In the genomic region with DNA sequence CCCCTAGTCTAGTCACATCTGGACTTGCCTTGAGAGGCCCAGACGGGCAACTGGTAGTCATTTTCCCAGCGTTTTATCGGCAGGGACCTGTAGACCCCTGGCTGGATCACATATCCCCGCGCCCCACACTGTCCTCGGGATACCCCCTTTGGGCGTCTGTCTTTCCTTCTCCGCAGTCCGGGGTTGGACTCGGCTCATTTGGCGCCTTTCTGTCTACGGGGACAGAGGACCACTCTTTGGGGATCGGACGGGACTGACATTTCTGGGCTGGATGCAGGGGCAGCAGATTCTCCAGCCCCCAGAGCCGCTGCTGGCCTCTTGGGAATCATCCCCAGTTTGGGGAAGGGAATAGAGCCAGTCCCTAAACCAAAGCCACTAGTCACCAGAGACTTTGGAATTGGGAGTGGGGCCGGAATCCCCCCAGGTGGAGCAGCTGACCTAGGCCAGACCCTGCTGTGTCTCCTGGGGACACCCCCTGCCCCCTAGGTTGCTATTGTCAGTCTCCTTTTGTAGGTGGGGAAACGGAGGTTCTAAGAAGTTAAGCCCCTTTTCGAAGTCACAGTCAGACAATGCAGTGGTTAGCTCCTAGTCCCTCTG, we compare ENCODE assay signal across 8 cellular contexts. TPM values are rescaled to one million over a fixed set of nuclear protein-coding genes. Genes with fewer than 3 reads are reported as not detected.
DNase-seq lines count a peak whose midpoint lies in the region; ATAC-seq and TF ChIP-seq lines count a peak whose summit lies in the region.

No MANE protein-coding gene starts in this region.

- H3K9me3 Mint-ChIP-seq in activated naive CD8-positive, alpha-beta T cell treated with anti-CD3 and anti-CD28 coated beads, Interleukin-2, amount 50 U/mL, for 24 hours = no peaks in the 10 kb centered on the region

- no peaks in the 10 kb centered on the region for H3K9me3 ChIP-seq in thoracic aorta

- H3K4me3 ChIP-seq in ACC112 (ENCODE audit: low read depth, low read length) (peak overlapping the region; percentile 86), kidney epithelial cell (ENCODE audit: low read depth, low read length) (peak overlapping the region; percentile 61), thoracic aorta (peak overlapping the region; percentile 88)

- H3K4me1 ChIP-seq in ACC112 (ENCODE audit: control insufficient read depth, insufficient read depth, low read length, unreplicated experiment) = peaks cover 24% of the 10 kb centered on the region
- H3K4me1 ChIP-seq in thoracic aorta (ENCODE audit: control insufficient read depth in 1 of 2, low read depth in 2 of 2) = peaks cover 7 to 11% of the 10 kb centered on the region in 2 donors

- peaks cover 43% of the 10 kb centered on the region for H3K79me2 ChIP-seq in ACC112 (ENCODE audit: control insufficient read depth, insufficient read depth, low read length, unreplicated experiment)

- H3K36me3 ChIP-seq in ACC112 (ENCODE audit: insufficient read depth, low read length) (no peaks in the 10 kb centered on the region), kidney epithelial cell (ENCODE audit: control insufficient read depth, insufficient read depth, low read length) (no peaks in the 10 kb centered on the region), thoracic aorta (no peaks in the 10 kb centered on the region)

- peak overlapping the region; percentile 85 for H3K27ac Mint-ChIP-seq in activated naive CD8-positive, alpha-beta T cell treated with anti-CD3 and anti-CD28 coated beads, Interleukin-2, amount 50 U/mL, for 24 hours

- peak overlapping the region; percentile 79 for H3K4me3 Mint-ChIP-seq in activated naive CD8-positive, alpha-beta T cell treated with anti-CD3 and anti-CD28 coated beads, Interleukin-2, amount 50 U/mL, for 24 hours

- peak; percentile 1 for ATAC-seq in HG02571 (IDR thresholded peaks at IDR 0.05; ENCODE audit: unreplicated experiment)
- no peak for ATAC-seq in activated naive CD8-positive, alpha-beta T cell treated with anti-CD3 and anti-CD28 coated beads, Interleukin-2, amount 50 U/mL, for 24 hours
- no peak for ATAC-seq in thoracic aorta (ENCODE audit: insufficient number of reproducible peaks, low FRiP score, low read depth)

- H3K27ac ChIP-seq in ACC112 (ENCODE audit: low read depth, low read length) (0 out of 2 replicates have a peak overlapping the region, but pooled peaks have one; percentile 71), thoracic aorta (peak overlapping the region in 1 of 2 donors; percentile 72)

- H3K27me3 Mint-ChIP-seq in activated naive CD8-positive, alpha-beta T cell treated with anti-CD3 and anti-CD28 coated beads, Interleukin-2, amount 50 U/mL, for 24 hours = no peaks in the 10 kb centered on the region

- peak overlapping the region; percentile 83 for H2AFZ ChIP-seq in ACC112 (ENCODE audit: low read length, unreplicated experiment)

- H3K27me3 ChIP-seq in ACC112 (ENCODE audit: insufficient read depth, low read length) = no peaks in the 10 kb centered on the region
- H3K27me3 ChIP-seq in kidney epithelial cell (ENCODE audit: control insufficient read depth, insufficient read depth, low read length) = no peaks in the 10 kb centered on the region
- no peaks in the 10 kb centered on the region for H3K27me3 ChIP-seq in thoracic aorta (replicated peaks; ENCODE audit: insufficient read depth)

- peak; percentile 55 for DNase-seq in activated naive CD8-positive, alpha-beta T cell treated with anti-CD3 and anti-CD28 coated beads, Interleukin-2, amount 50 U/mL, for 24 hours
- DNase-seq in kidney epithelial cell (ENCODE audit: low read depth) (no peak), thoracic aorta (ENCODE audit: low spot score) (no peak), SHP77 (lab: John Stamatoyannopoulos, UW) (no peak), pons (ENCODE audit: low spot score) (no peak), NOMO-1 treated with DMSO at 0.1 percent for 48 hours (lab: John Stamatoyannopoulos, UW; ENCODE audit: unreplicated experiment) (no peak)

- TF ChIP-seq CTCF in kidney epithelial cell (IDR thresholded peaks at IDR 0.05; ENCODE audit: insufficient read depth, low read length, poor library complexity, severe bottlenecking) = no peak
- no peak for TF ChIP-seq CTCF in thoracic aorta (IDR thresholded peaks at IDR 0.05)

- peaks cover 9% of the 10 kb centered on the region for H3K36me3 Mint-ChIP-seq in activated naive CD8-positive, alpha-beta T cell treated with anti-CD3 and anti-CD28 coated beads, Interleukin-2, amount 50 U/mL, for 24 hours (ENCODE audit: low read depth)

- peaks cover 45% of the 10 kb centered on the region for H3K4me1 Mint-ChIP-seq in activated naive CD8-positive, alpha-beta T cell treated with anti-CD3 and anti-CD28 coated beads, Interleukin-2, amount 50 U/mL, for 24 hours

RNA-seq across cellular contexts. Expression of a gene that starts 0.7 kb away (rescaled TPM):
- total RNA-seq in kidney epithelial cell = 6.2 and 8.5 TPM in 2 replicates
- total RNA-seq in thoracic aorta = 1 to 10 TPM in 1 of 2 donors, under 1 TPM in 1; 0.81 to 3.5 TPM
